12 cellular contexts compared by ENCODE assay signal in genomic region chr19:1519802-1520201, GRCh38. TPM values are rescaled to one million over a fixed set of nuclear protein-coding genes. Genes with fewer than 3 reads are reported as not detected.
"Had no signal": no experiment of that assay in that cellular context is flagged by ENCODE, and none has a peak within 500 bp of the region (broad histone marks: within the 10 kb centered on the region; RNA-seq: fewer than 3 reads in every experiment).

No MANE protein-coding gene starts in this region.

RNA-seq across cellular contexts. Expression of gene PLK5, which starts 4.1 kb away (rescaled TPM):
- total RNA-seq: activated CD4-positive, alpha-beta memory T cell treated with anti-CD3 and anti-CD28 coated beads, Interleukin-2, amount 10 ng/mL, durations not matched to agents 7 days and 5 days; activated CD4-positive, alpha-beta T cell treated with anti-CD3 and anti-CD28 coated beads for 36 hours; activated CD4-positive, alpha-beta T cell treated with anti-CD3 and anti-CD28 coated beads, Interleukin-2, amount 10 ng/mL, durations not matched to agents 7 days and 5 days; activated CD8-positive, alpha-beta memory T cell treated with anti-CD3 and anti-CD28 coated beads, Interleukin-2, amount 10 ng/mL, durations not matched to agents 7 days and 5 days; activated CD8-positive, alpha-beta T cell treated with anti-CD3 and anti-CD28 coated beads, Interleukin-2, amount 10 ng/mL, durations not matched to agents 7 days and 5 days; activated naive CD8-positive, alpha-beta T cell treated with anti-CD3 and anti-CD28 coated beads, Interleukin-2, amount 10 ng/mL, durations not matched to agents 7 days and 5 days; activated T-helper 2 cell treated with anti-CD3 and anti-CD28 coated beads, Interferon-gamma antibody, Interleukin-2, Interleukin-4, amounts not matched to agents 10 μg/mL and 5 μg/mL and 100 μg/mL, durations not matched to agents 14 hours and 24 hours and 36 hours; ascending aorta; bronchial epithelial cell; T-cell; T-helper 1 cell treated with Interleukin-12 subunit alpha and Interleukin-12 subunit beta and Interleukin-4 antibody, amounts not matched to agents 30 ng/mL and 1 ng/mL, for 36 hours; T-helper 17 cell had no signal
